Comparison of ENCODE assay signal across 3 cellular contexts in genomic region chr1:170125269-170125668, GRCh38.
TF ChIP-seq lines count a peak whose summit lies in the region.

No MANE protein-coding gene starts in this region.

TF ChIP-seq in HepG2, 621 proteins besides CTCF, POLR2A, EP300 and RAD21:
- no peak for TF ChIP-seq PLRG1 (conservative IDR thresholded peaks at IDR 0.05)
- no peak for TF ChIP-seq ZNF672 (CRISPR knock-in tag; IDR thresholded peaks at IDR 0.05)
- TF ChIP-seq ZNF34 (CRISPR knock-in tag; IDR thresholded peaks at IDR 0.05; ENCODE audit: borderline replicate concordance), result no peak
- no peak for TF ChIP-seq SMAD1 (CRISPR knock-in tag; IDR thresholded peaks at IDR 0.05; ENCODE audit: borderline replicate concordance, low read depth)
- TF ChIP-seq ATF7 (IDR thresholded peaks at IDR 0.05), result peak; percentile 81
- no peak for TF ChIP-seq ATF7 (CRISPR knock-in tag; IDR thresholded peaks at IDR 0.05)

TF ChIP-seq in HEK293, 187 proteins besides CTCF, POLR2A, EP300 and RAD21:
- TF ChIP-seq ATF2 (tag by site-specific recombination; IDR thresholded peaks at IDR 0.05; ENCODE audit: low read depth), result peak; percentile 67
- TF ChIP-seq ZNF416 (tag by site-specific recombination; IDR thresholded peaks at IDR 0.05), result no peak
- no peak for TF ChIP-seq IKZF3 (tag by site-specific recombination; IDR thresholded peaks at IDR 0.05)

TF ChIP-seq in GM12878, 131 proteins besides CTCF, POLR2A, EP300 and RAD21:
- TF ChIP-seq EZH2 (IDR thresholded peaks at IDR 0.05; ENCODE audit: borderline replicate concordance, control insufficient read depth, low read depth, low read length) (no peak), ATF7 (IDR thresholded peaks at IDR 0.05; ENCODE audit: low read depth) (peak; percentile 64; the same call in 1 of the 2 replicates)
